In the genomic region with DNA sequence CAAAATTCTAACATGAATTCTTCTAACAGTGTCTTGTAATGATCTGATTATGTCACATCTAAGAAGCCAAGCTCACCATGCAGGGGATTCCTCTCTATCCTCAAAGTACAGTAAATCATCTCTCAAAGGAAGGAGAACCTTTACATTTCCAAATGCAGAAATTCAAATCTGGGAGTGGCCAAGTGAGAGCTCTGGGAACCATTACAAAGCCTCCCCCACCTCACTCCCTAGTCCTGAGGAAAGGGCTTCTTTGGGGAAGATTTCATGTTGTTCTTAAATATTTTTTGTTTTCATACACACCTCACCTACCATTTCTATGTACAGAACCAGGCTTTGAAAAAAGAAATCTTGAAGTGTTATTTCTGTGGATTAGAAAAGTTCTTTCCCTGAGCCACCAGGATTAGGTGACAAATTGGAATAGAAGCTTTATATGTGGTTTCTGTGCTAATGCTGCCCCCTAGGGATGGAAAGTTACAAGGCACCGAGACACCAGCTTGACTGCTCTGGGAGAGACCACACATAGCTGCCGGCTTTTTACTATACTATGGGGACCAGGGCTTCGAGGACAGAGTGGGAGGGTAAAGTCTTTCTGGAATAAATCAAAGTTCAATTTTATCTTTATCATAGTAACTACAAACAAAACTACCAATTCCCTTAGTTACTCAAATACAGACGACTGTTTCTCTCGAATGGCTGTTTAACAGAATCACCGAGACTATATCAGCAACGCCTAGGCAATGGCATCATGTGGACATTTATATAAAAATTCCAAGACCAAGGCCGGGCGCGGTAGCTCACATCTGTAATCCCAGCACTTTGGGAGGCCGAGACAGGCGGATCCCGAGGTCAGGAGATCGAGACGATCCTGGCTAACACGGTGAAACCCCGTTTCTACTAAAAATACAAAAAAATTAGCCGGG, we compare ENCODE assay signal across 8 cellular contexts.
DNase-seq lines count a peak whose midpoint lies in the region; ATAC-seq and TF ChIP-seq lines count a peak whose summit lies in the region.

No MANE protein-coding gene starts in this region.

- TF ChIP-seq CTCF in GM23338 (conservative IDR thresholded peaks at IDR 0.05; ENCODE audit: low read depth in 2 of 2) (peak; percentile 88 to 94), WERI-Rb-1 (IDR thresholded peaks at IDR 0.05; ENCODE audit: low read depth, low read length) (peak; percentile 74)

- H3K4me1 ChIP-seq in GM23338 (ENCODE audit: insufficient read depth): peaks cover 7% of the 10 kb centered on the region; the same call in 1 of the 2 replicates

- H3K27ac Mint-ChIP-seq in GM23338: peak overlapping the region; percentile 77
- no peak overlapping the region for H3K27ac Mint-ChIP-seq in central memory CD8-positive, alpha-beta T cell (ENCODE audit: low read depth)

- H3K9me3 Mint-ChIP-seq in GM23338: no peaks in the 10 kb centered on the region
- H3K9me3 Mint-ChIP-seq in central memory CD8-positive, alpha-beta T cell: no peaks in the 10 kb centered on the region

- no peaks in the 10 kb centered on the region for H3K9me3 ChIP-seq in WERI-Rb-1 (ENCODE audit: severe bottlenecking)

- H3K27me3 Mint-ChIP-seq in GM23338 (ENCODE audit: insufficient read depth, low read depth, poor library complexity): peaks cover 7% of the 10 kb centered on the region
- no peaks in the 10 kb centered on the region for H3K27me3 Mint-ChIP-seq in central memory CD8-positive, alpha-beta T cell

- DNase-seq in AML-193 (lab: John Stamatoyannopoulos, UW) (peak; percentile 66), GM23338 (ENCODE audit: low spot score) (peak; percentile 93), NCI-H2227 (lab: John Stamatoyannopoulos, UW; ENCODE audit: unreplicated experiment) (peak; percentile 81), WERI-Rb-1 (peak; percentile 80), left colon (peak; percentile 51 to 66)
- peak; percentile 38 to 48 for DNase-seq in central memory CD8-positive, alpha-beta T cell (ENCODE audit: low spot score in 2 of 2)
- DNase-seq in stimulated activated CD4-positive, alpha-beta T cell treated with anti-CD3 and anti-CD28 coated beads, Interleukin-2, amount 100 ng/mL, for 24 hours: peak; percentile 64 to 69

- H3F3A ChIP-seq in GM23338 (replicated peaks; ENCODE audit: low read depth): peaks cover 6% of the 10 kb centered on the region; the same call in 1 of the 2 replicates

- H3K27me3 ChIP-seq in GM23338 (ENCODE audit: insufficient read depth) (no peaks in the 10 kb centered on the region), WERI-Rb-1 (ENCODE audit: insufficient read depth, low read depth, severe bottlenecking) (no peaks in the 10 kb centered on the region)

- no peaks in the 10 kb centered on the region; the same call in 1 of the 2 replicates for H3K36me3 ChIP-seq in GM23338 (ENCODE audit: insufficient read depth)
- H3K36me3 ChIP-seq in WERI-Rb-1: peaks cover 4% of the 10 kb centered on the region

- H4K20me1 ChIP-seq in GM23338 (replicated peaks; ENCODE audit: insufficient read depth): no peaks in the 10 kb centered on the region

- no peak overlapping the region; the same call in 2 of the 3 replicates for H3K4me3 Mint-ChIP-seq in GM23338
- no peak overlapping the region for H3K4me3 Mint-ChIP-seq in central memory CD8-positive, alpha-beta T cell

- H3K36me3 Mint-ChIP-seq in GM23338 (ENCODE audit: low read depth): peaks cover 6% of the 10 kb centered on the region; the same call in 2 of the 3 replicates
- H3K36me3 Mint-ChIP-seq in central memory CD8-positive, alpha-beta T cell (ENCODE audit: insufficient read depth): peaks cover 22% of the 10 kb centered on the region

- peak; percentile 88 for ATAC-seq in GM23338
- peak; percentile 53 for ATAC-seq in central memory CD8-positive, alpha-beta T cell (replicated peaks; ENCODE audit: extremely low read depth, poor library complexity, severe bottlenecking)
- peak; percentile 91 for ATAC-seq in left colon
- ATAC-seq in HG02763 (IDR thresholded peaks at IDR 0.05; ENCODE audit: unreplicated experiment): no peak

- no peak overlapping the region for H3K4me2 ChIP-seq in GM23338

- H3K27ac ChIP-seq in GM23338 (ENCODE audit: low read depth): no peak overlapping the region
- no peak overlapping the region; the same call in 1 of the 2 replicates for H3K27ac ChIP-seq in WERI-Rb-1

- intact Hi-C loops in left colon (cut with DNase I, micrococcal nuclease): loop anchor here in 1 of 2 donors (10.0 kb wide), 1 partner anchor 171 kb away; no protein-coding TSS in a partner anchor

- no peak overlapping the region for H2AFZ ChIP-seq in GM23338

- H3K4me3 ChIP-seq in GM23338 (no peak overlapping the region), WERI-Rb-1 (ENCODE audit: low read depth, low read length) (no peak overlapping the region)

- peaks cover 28% of the 10 kb centered on the region for H3K4me1 Mint-ChIP-seq in GM23338
- H3K4me1 Mint-ChIP-seq in central memory CD8-positive, alpha-beta T cell: peaks cover 23% of the 10 kb centered on the region

- no peaks in the 10 kb centered on the region for H3K9me2 ChIP-seq in GM23338 (ENCODE audit: insufficient read depth)

- H3K79me2 ChIP-seq in GM23338 (replicated peaks; ENCODE audit: insufficient read depth): no peaks in the 10 kb centered on the region

TF ChIP-seq in GM23338, 12 proteins besides CTCF, POLR2A, EP300 and RAD21 (continues in another document):
- TF ChIP-seq JUNB (IDR thresholded peaks at IDR 0.05; ENCODE audit: unreplicated experiment) (no peak), EZH2 (IDR thresholded peaks at IDR 0.05; ENCODE audit: low read depth, unreplicated experiment) (no peak), STAT1 (IDR thresholded peaks at IDR 0.05; ENCODE audit: unreplicated experiment) (no peak), ZNF331 (CRISPR knock-in tag; IDR thresholded peaks at IDR 0.05; ENCODE audit: low read depth) (no peak), POLR2AphosphoS5 (IDR thresholded peaks at IDR 0.05; ENCODE audit: low read depth) (no peak), CREB1 (CRISPR knock-in tag; IDR thresholded peaks at IDR 0.05; ENCODE audit: low read depth) (no peak)
- TF ChIP-seq, protein P1, sequence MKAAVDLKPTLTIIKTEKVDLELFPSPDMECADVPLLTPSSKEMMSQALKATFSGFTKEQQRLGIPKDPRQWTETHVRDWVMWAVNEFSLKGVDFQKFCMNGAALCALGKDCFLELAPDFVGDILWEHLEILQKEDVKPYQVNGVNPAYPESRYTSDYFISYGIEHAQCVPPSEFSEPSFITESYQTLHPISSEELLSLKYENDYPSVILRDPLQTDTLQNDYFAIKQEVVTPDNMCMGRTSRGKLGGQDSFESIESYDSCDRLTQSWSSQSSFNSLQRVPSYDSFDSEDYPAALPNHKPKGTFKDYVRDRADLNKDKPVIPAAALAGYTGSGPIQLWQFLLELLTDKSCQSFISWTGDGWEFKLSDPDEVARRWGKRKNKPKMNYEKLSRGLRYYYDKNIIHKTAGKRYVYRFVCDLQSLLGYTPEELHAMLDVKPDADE (IDR thresholded peaks at IDR 0.05): no peak

Comparison
In these comparisons a context has a peak if more than half of its experiments do, and no peak if none do; other contexts are left out.
1. DNase-seq: peak in every context shown above with its lines; median percentile 93 in GM23338; 81 in NCI-H2227; 80 in WERI-Rb-1; 66 in stimulated activated CD4-positive, alpha-beta T cell treated with anti-CD3 and anti-CD28 coated beads, Interleukin-2, amount 100 ng/mL, for 24 hours; 66 in AML-193; 58 in left colon; 43 in central memory CD8-positive, alpha-beta T cell.